17 cellular contexts compared by ENCODE assay signal in genomic region chr3:11606865-11607440, GRCh38. TPM values are rescaled to one million over a fixed set of nuclear protein-coding genes. Genes with fewer than 3 reads are reported as not detected.
DNase-seq lines count a peak whose midpoint lies in the region; ATAC-seq and TF ChIP-seq lines count a peak whose summit lies in the region.
"Had no signal": no experiment of that assay in that cellular context is flagged by ENCODE, and none has a peak within 500 bp of the region (broad histone marks: within the 10 kb centered on the region; RNA-seq: fewer than 3 reads in every experiment).

No MANE protein-coding gene starts in this region.

- H3K36me3 Mint-ChIP-seq in T-helper 2 cell treated with Interferon-gamma antibody and Interleukin-4, amounts not matched to agents 5 μg/mL and 100 μg/mL, for 36 hours (ENCODE audit: low read depth), result peaks cover 27% of the 10 kb centered on the region
- peaks cover 12% of the 10 kb centered on the region for H3K36me3 Mint-ChIP-seq in endothelial cell (ENCODE audit: low read depth, unreplicated experiment)

- peaks cover 34% of the 10 kb centered on the region for H3K4me1 Mint-ChIP-seq in T-helper 2 cell treated with Interferon-gamma antibody and Interleukin-4, amounts not matched to agents 5 μg/mL and 100 μg/mL, for 36 hours (ENCODE audit: low read depth)
- peaks cover 63% of the 10 kb centered on the region for H3K4me1 Mint-ChIP-seq in endothelial cell (ENCODE audit: unreplicated experiment)

- TF ChIP-seq POLR2A in sigmoid colon (IDR thresholded peaks at IDR 0.05) (no peak), ovary (IDR thresholded peaks at IDR 0.05) (no peak)

- H3K9me3 ChIP-seq in sigmoid colon (no peaks in the 10 kb centered on the region), ovary (no peaks in the 10 kb centered on the region)
- H3K9me3 ChIP-seq: gastroesophageal sphincter, pancreas had no signal

- CTCF ChIA-PET in RWPE1 (lab: Yijun Ruan, JAX), result interaction anchor here (0.6 kb wide), 1 partner anchor 550 kb away, joined by 4 read pairs; no protein-coding TSS in a partner anchor

- H3K27ac Mint-ChIP-seq in T-helper 2 cell treated with Interferon-gamma antibody and Interleukin-4, amounts not matched to agents 5 μg/mL and 100 μg/mL, for 36 hours, result peak overlapping the region; percentile 50
- H3K27ac Mint-ChIP-seq in endothelial cell (ENCODE audit: unreplicated experiment), result peak overlapping the region; percentile 63

- no peak for ATAC-seq in HG03342 (IDR thresholded peaks at IDR 0.05; ENCODE audit: unreplicated experiment)
- ATAC-seq: gastroesophageal sphincter, HCT116, pancreas had no signal

- WGBS in sigmoid colon, 2 donors, result 88 to 96% methylated on average over 6 of the region's 6 CpGs
- WGBS in ovary, 3 donors, result 90 to 93% (median 91%) methylated on average over 6 of the region's 6 CpGs

- no peak overlapping the region for H3K4me3 ChIP-seq in sigmoid colon
- H3K4me3 ChIP-seq in ovary, result no peak overlapping the region
- H3K4me3 ChIP-seq: gastroesophageal sphincter, pancreas had no signal

- peak overlapping the region; percentile 66 for H3K27ac ChIP-seq in RWPE1
- peak overlapping the region; percentile 10 to 94 (median 66) for H3K27ac ChIP-seq in sigmoid colon
- no peak overlapping the region for H3K27ac ChIP-seq in ovary

- intact Hi-C loops in sigmoid colon (cut with DNase I), result loop anchor here (10.0 kb wide), 1 partner anchor 512 kb away; no protein-coding TSS in a partner anchor
- intact Hi-C loops in ovary (cut with DNase I), result no loop called here

- H3K4me1 ChIP-seq in sigmoid colon (peaks cover 0 to 95% (median 92%) of the 10 kb centered on the region in 4 donors), ovary (ENCODE audit: insufficient read depth) (peaks cover 39% of the 10 kb centered on the region)

- H3K4me3 Mint-ChIP-seq in T-helper 2 cell treated with Interferon-gamma antibody and Interleukin-4, amounts not matched to agents 5 μg/mL and 100 μg/mL, for 36 hours, result no peak overlapping the region
- no peak overlapping the region for H3K4me3 Mint-ChIP-seq in endothelial cell (ENCODE audit: unreplicated experiment)
- H3K4me3 Mint-ChIP-seq: CD4-positive, alpha-beta memory T cell; central memory CD8-positive, alpha-beta T cell; endodermal cell had no signal

- no peaks in the 10 kb centered on the region for H3K9me3 Mint-ChIP-seq in T-helper 2 cell treated with Interferon-gamma antibody and Interleukin-4, amounts not matched to agents 5 μg/mL and 100 μg/mL, for 36 hours
- H3K9me3 Mint-ChIP-seq in endothelial cell (ENCODE audit: unreplicated experiment), result no peaks in the 10 kb centered on the region
- H3K9me3 Mint-ChIP-seq: CD4-positive, alpha-beta memory T cell; central memory CD8-positive, alpha-beta T cell; endodermal cell had no signal

- no peaks in the 10 kb centered on the region for H3K27me3 Mint-ChIP-seq in T-helper 2 cell treated with Interferon-gamma antibody and Interleukin-4, amounts not matched to agents 5 μg/mL and 100 μg/mL, for 36 hours (ENCODE audit: low read depth)
- peaks cover 10% of the 10 kb centered on the region for H3K27me3 Mint-ChIP-seq in endothelial cell (ENCODE audit: unreplicated experiment)
- H3K27me3 Mint-ChIP-seq: CD4-positive, alpha-beta memory T cell; central memory CD8-positive, alpha-beta T cell had no signal

- no peak for TF ChIP-seq EP300 in sigmoid colon (IDR thresholded peaks at IDR 0.05)
- no peak for TF ChIP-seq EP300 in ovary (IDR thresholded peaks at IDR 0.05)

- H3K36me3 ChIP-seq in sigmoid colon (no peaks in the 10 kb centered on the region), ovary (no peaks in the 10 kb centered on the region)
- H3K36me3 ChIP-seq: gastroesophageal sphincter, pancreas had no signal

- no peak for DNase-seq in T-helper 2 cell treated with Interferon-gamma antibody and Interleukin-4, amounts not matched to agents 5 μg/mL and 100 μg/mL, for 36 hours (ENCODE audit: low spot score)
- no peak for DNase-seq in T-helper 2 cell
- DNase-seq in RWPE1 (ENCODE audit: low spot score), result no peak
- DNase-seq in endothelial cell (ENCODE audit: low spot score), result no peak
- no peak for DNase-seq in sigmoid colon
- no peak for DNase-seq in ovary
- DNase-seq in NCI-H526 (lab: John Stamatoyannopoulos, UW), result no peak
- DNase-seq: activated naive CD4-positive, alpha-beta T cell; CD4-positive, alpha-beta memory T cell; endodermal cell; NCI-H1417; pancreas; stimulated activated CD4-positive, alpha-beta T cell treated with anti-CD3 and anti-CD28 coated beads, Interleukin-12 subunit alpha, Interleukin-12 subunit beta, amount 100 ng/mL, for 4 hours had no signal

- POLR2A ChIA-PET in RWPE1 (lab: Yijun Ruan, JAX; ENCODE audit: low non-redundant PET), result no interaction called here

- TF ChIP-seq CTCF in RWPE1 (conservative IDR thresholded peaks at IDR 0.05; ENCODE audit: low read depth) (no peak), endothelial cell (IDR thresholded peaks at IDR 0.05; ENCODE audit: unreplicated experiment) (no peak), sigmoid colon (IDR thresholded peaks at IDR 0.05) (no peak), ovary (IDR thresholded peaks at IDR 0.05) (no peak)

- no peaks in the 10 kb centered on the region for H3K27me3 ChIP-seq in sigmoid colon
- no peaks in the 10 kb centered on the region for H3K27me3 ChIP-seq in ovary
- H3K27me3 ChIP-seq: gastroesophageal sphincter, pancreas had no signal

RNA-seq across cellular contexts. Expression of gene VGLL4, which starts 36.8 kb away (rescaled TPM):
- total RNA-seq in endothelial cell (ENCODE audit: unreplicated experiment) (120 TPM), sigmoid colon (10 to 100 TPM; 26.4 to 56.5 (median 50.5) TPM), ovary (100 to 1,000 TPM in 6 of 7 donors, 10 to 100 TPM in 1; 80.5 to 120 (median 106) TPM)
- polyA plus RNA-seq in sigmoid colon (10 to 100 TPM; 27.0 to 41.5 (median 29.4) TPM), ovary (100 to 1,000 TPM in 1 of 2 donors, 10 to 100 TPM in 1; 73.2 to 110 TPM)

Comparison
In these comparisons a context has a peak if more than half of its experiments do, and no peak if none do; other contexts are left out.
1. H3K27ac ChIP-seq: peak in RWPE1 (single experiment) and sigmoid colon (4 of 4); none in ovary (0 of 2).